Comparison of ENCODE assay signal across 8 cellular contexts in genomic region chr21:45019076-45019886, GRCh38. TPM values are rescaled to one million over a fixed set of nuclear protein-coding genes. Genes with fewer than 3 reads are reported as not detected.
A peak's percentile ranks its signal among the peaks of the same experiment; 100 is the strongest.
DNase-seq lines count a peak whose midpoint lies in the region; ATAC-seq and TF ChIP-seq lines count a peak whose summit lies in the region.
"Had no signal": no experiment of that assay in that cellular context is flagged by ENCODE, and none has a peak within 500 bp of the region (broad histone marks: within the 10 kb centered on the region; RNA-seq: fewer than 3 reads in every experiment).

No MANE protein-coding gene starts in this region.

- H3K79me2 ChIP-seq in smooth muscle cell (ENCODE audit: low read depth), result no peaks in the 10 kb centered on the region

- TF ChIP-seq CTCF in smooth muscle cell (IDR thresholded peaks at IDR 0.05; ENCODE audit: borderline replicate concordance, insufficient read depth, poor library complexity, severe bottlenecking), result no peak

- H3K4me3 ChIP-seq in smooth muscle cell, result peak overlapping the region; percentile 45

- H3K27me3 Mint-ChIP-seq in activated naive CD4-positive, alpha-beta T cell treated with anti-CD3 and anti-CD28 coated beads, Interleukin-2, amount 50 U/mL, for 24 hours, result peaks cover 15% of the 10 kb centered on the region
- H3K27me3 Mint-ChIP-seq in immature natural killer cell (ENCODE audit: low read depth in 3 of 3), result peaks cover 6 to 13% (median 13%) of the 10 kb centered on the region in 3 donors

- peak overlapping the region; percentile 42 for H3K4me3 Mint-ChIP-seq in activated naive CD4-positive, alpha-beta T cell treated with anti-CD3 and anti-CD28 coated beads, Interleukin-2, amount 50 U/mL, for 24 hours
- H3K4me3 Mint-ChIP-seq in immature natural killer cell, result peak overlapping the region; percentile 25 to 55 (median 49)

- no peak for DNase-seq in immature natural killer cell
- DNase-seq in smooth muscle cell (lab: John Stamatoyannopoulos, UW; ENCODE audit: unreplicated experiment), result no peak
- DNase-seq in NCI-H1092 (lab: John Stamatoyannopoulos, UW), result no peak
- DNase-seq: stimulated activated CD8-positive, alpha-beta memory T cell treated with anti-CD3 and anti-CD28 coated beads, Interleukin-4, amount 100 ng/mL, for 48 hours had no signal

- peaks cover under 1% of the 10 kb centered on the region for H3K9me3 Mint-ChIP-seq in activated naive CD4-positive, alpha-beta T cell treated with anti-CD3 and anti-CD28 coated beads, Interleukin-2, amount 50 U/mL, for 24 hours
- peaks cover 0 to 8% (median 1%) of the 10 kb centered on the region in 6 donors for H3K9me3 Mint-ChIP-seq in immature natural killer cell

- H3K9ac ChIP-seq in ES-I3 (ENCODE audit: low read depth, low read length), result peak overlapping the region; percentile 26; the same call in 1 of the 2 replicates
- H3K9ac ChIP-seq in smooth muscle cell (ENCODE audit: low read depth), result no peak overlapping the region

- no peaks in the 10 kb centered on the region for H4K20me1 ChIP-seq in smooth muscle cell (ENCODE audit: low read depth)

- no peaks in the 10 kb centered on the region for H3K36me3 Mint-ChIP-seq in activated naive CD4-positive, alpha-beta T cell treated with anti-CD3 and anti-CD28 coated beads, Interleukin-2, amount 50 U/mL, for 24 hours
- peaks cover 2 to 3% (median 3%) of the 10 kb centered on the region in 3 donors for H3K36me3 Mint-ChIP-seq in immature natural killer cell

- H3F3A ChIP-seq in smooth muscle cell (ENCODE audit: low read depth), result peaks cover 3% of the 10 kb centered on the region

- H3K4me1 Mint-ChIP-seq in activated naive CD4-positive, alpha-beta T cell treated with anti-CD3 and anti-CD28 coated beads, Interleukin-2, amount 50 U/mL, for 24 hours, result peaks cover 8% of the 10 kb centered on the region
- peaks cover 8 to 10% of the 10 kb centered on the region in 2 donors for H3K4me1 Mint-ChIP-seq in immature natural killer cell

- peak overlapping the region; percentile 87 for H3K4me2 ChIP-seq in smooth muscle cell

- 56% methylated on average over 34 of the region's 60 CpGs for WGBS in smooth muscle cell (ENCODE audit: low lambda C conversion rate)

- no peak overlapping the region for H2AFZ ChIP-seq in smooth muscle cell (ENCODE audit: low read depth)

- no peaks in the 10 kb centered on the region for H3K36me3 ChIP-seq in ES-I3 (ENCODE audit: insufficient read depth, low read length)
- H3K36me3 ChIP-seq in smooth muscle cell (ENCODE audit: low read depth), result no peaks in the 10 kb centered on the region

- H3K4me1 ChIP-seq in ES-I3 (ENCODE audit: insufficient read depth, low read length) (no peaks in the 10 kb centered on the region), smooth muscle cell (ENCODE audit: low read depth) (no peaks in the 10 kb centered on the region)

- ATAC-seq in GM18505 (IDR thresholded peaks at IDR 0.05; ENCODE audit: unreplicated experiment) (no peak), HG03571 (IDR thresholded peaks at IDR 0.05; ENCODE audit: unreplicated experiment) (no peak)

- no peak for TF ChIP-seq POLR2A in GM18505 (IDR thresholded peaks at IDR 0.05; ENCODE audit: borderline replicate concordance, extremely low read depth, insufficient read depth, insufficient read length)

- H3K9me3 ChIP-seq in ES-I3 (ENCODE audit: control insufficient read depth, insufficient read depth, low read length), result no peaks in the 10 kb centered on the region
- H3K9me3 ChIP-seq in smooth muscle cell (replicated peaks; ENCODE audit: low read depth), result no peaks in the 10 kb centered on the region

- H3K27ac Mint-ChIP-seq in activated naive CD4-positive, alpha-beta T cell treated with anti-CD3 and anti-CD28 coated beads, Interleukin-2, amount 50 U/mL, for 24 hours, result no peak overlapping the region
- H3K27ac Mint-ChIP-seq in immature natural killer cell, result no peak overlapping the region

- no peaks in the 10 kb centered on the region for H3K27me3 ChIP-seq in smooth muscle cell (ENCODE audit: low read depth)

- H3K27ac ChIP-seq in smooth muscle cell (ENCODE audit: low read depth), result no peak overlapping the region

RNA-seq across cellular contexts. Expression of gene ADARB1, which starts 55.1 kb away (rescaled TPM):
- polyA plus RNA-seq in immature natural killer cell (1 to 10 TPM; 3.0 to 4.5 (median 3.4) TPM), smooth muscle cell (25.6 and 27.6 TPM in 2 replicates)
- 20.3 and 28.9 TPM in 2 replicates for total RNA-seq in smooth muscle cell
